8 cellular contexts compared by ENCODE assay signal in the genomic region with DNA sequence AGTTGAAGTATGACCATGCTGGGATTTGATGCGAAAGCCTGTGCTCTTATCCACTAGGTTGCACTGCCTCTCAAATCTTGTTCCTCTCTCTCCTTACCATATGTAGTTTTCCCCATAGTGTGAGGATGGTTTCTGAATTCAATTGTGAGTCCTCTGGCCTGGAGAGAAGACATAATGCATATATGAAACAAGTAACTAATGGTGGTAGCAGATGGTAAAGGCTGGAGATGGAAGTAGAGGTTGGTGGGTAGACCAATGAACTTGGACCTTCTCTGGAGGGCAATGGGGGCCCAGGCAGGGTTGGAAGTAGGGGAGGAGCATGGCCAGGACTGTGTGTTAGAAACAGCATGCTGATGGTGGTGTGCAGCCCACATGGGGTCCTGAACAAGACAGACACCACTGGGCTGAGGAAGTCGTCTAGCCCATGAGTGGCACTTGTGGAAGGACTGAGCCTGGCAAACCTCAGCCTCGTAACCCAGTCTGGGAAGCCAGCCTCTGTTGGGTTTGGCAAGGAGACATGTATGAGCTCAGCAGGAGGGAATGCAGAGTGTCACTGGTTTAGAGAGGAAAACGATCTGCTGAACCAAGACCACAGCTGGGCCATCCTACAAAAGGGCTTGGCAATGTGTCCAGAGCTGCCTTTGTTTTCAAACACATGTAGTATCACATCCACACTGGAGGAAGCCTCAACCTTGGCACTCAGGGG. TPM values are rescaled to one million over a fixed set of nuclear protein-coding genes. Genes with fewer than 3 reads are reported as not detected.
DNase-seq lines count a peak whose midpoint lies in the region; ATAC-seq and TF ChIP-seq lines count a peak whose summit lies in the region.

No MANE protein-coding gene starts in this region.

- H3K23ac ChIP-seq in IMR-90 (ENCODE audit: low read depth, low read length) = peak overlapping the region; percentile 66; the same call in 1 of the 2 replicates

- TF ChIP-seq RAD21 in IMR-90 (IDR thresholded peaks at IDR 0.05; ENCODE audit: low read length) = peak; percentile 18; the same call in 1 of the 2 replicates

- peak overlapping the region; percentile 88 for H4K5ac ChIP-seq in IMR-90 (ENCODE audit: low read depth, low read length)

- TF ChIP-seq POLR2A in IMR-90 (IDR thresholded peaks at IDR 0.05; ENCODE audit: low read depth, low read length) = 0 out of 2 replicates have a peak, but pooled peaks have one; percentile 20

- peaks cover 76% of the 10 kb centered on the region for H3K4me1 Mint-ChIP-seq in chondrocyte (ENCODE audit: low read depth)
- no peaks in the 10 kb centered on the region for H3K4me1 Mint-ChIP-seq in activated T-helper 1 cell treated with anti-CD3 and anti-CD28 coated beads, Interleukin-12 subunit alpha, Interleukin-12 subunit beta, Interleukin-2, Interleukin-4 antibody, amounts not matched to agents 30 ng/mL and 10 ng/mL and 1 ng/mL, durations not matched to agents 14 hours and 24 hours and 36 hours (ENCODE audit: low read depth)

- peaks cover 17% of the 10 kb centered on the region for H3K9me3 Mint-ChIP-seq in chondrocyte (ENCODE audit: low read depth)
- no peaks in the 10 kb centered on the region for H3K9me3 Mint-ChIP-seq in activated T-helper 1 cell treated with anti-CD3 and anti-CD28 coated beads, Interleukin-12 subunit alpha, Interleukin-12 subunit beta, Interleukin-2, Interleukin-4 antibody, amounts not matched to agents 30 ng/mL and 10 ng/mL and 1 ng/mL, durations not matched to agents 14 hours and 24 hours and 36 hours

- no peak overlapping the region for H3K4me3 ChIP-seq in IMR-90 (ENCODE audit: insufficient read depth, low read depth, low read length)
- H3K4me3 ChIP-seq in subcutaneous abdominal adipose tissue (ENCODE audit: low read depth in 1 of 5, low read length in 5 of 5) = peak overlapping the region in 1 of 5 donors; percentile 15
- H3K4me3 ChIP-seq in effector memory CD4-positive, alpha-beta T cell (ENCODE audit: insufficient read depth, low read depth, low read length, poor library complexity, severe bottlenecking) = no peak overlapping the region

- peaks cover 5% of the 10 kb centered on the region; the same call in 1 of the 2 replicates for H3K9me3 ChIP-seq in IMR-90 (ENCODE audit: control insufficient read depth, insufficient read depth, low read length)
- peaks cover 0 to 7% (median 3%) of the 10 kb centered on the region in 5 donors for H3K9me3 ChIP-seq in subcutaneous abdominal adipose tissue (ENCODE audit: control insufficient read depth in 5 of 5, low read length in 5 of 5)
- H3K9me3 ChIP-seq in effector memory CD4-positive, alpha-beta T cell (ENCODE audit: control insufficient read depth, low read length) = no peaks in the 10 kb centered on the region

- peak overlapping the region; percentile 87 for H3K27ac Mint-ChIP-seq in chondrocyte (ENCODE audit: unreplicated experiment)
- H3K27ac Mint-ChIP-seq in activated T-helper 1 cell treated with anti-CD3 and anti-CD28 coated beads, Interleukin-12 subunit alpha, Interleukin-12 subunit beta, Interleukin-2, Interleukin-4 antibody, amounts not matched to agents 30 ng/mL and 10 ng/mL and 1 ng/mL, durations not matched to agents 14 hours and 24 hours and 36 hours = no peak overlapping the region

- peak overlapping the region; percentile 62 for H2AFZ ChIP-seq in IMR-90 (replicated peaks; ENCODE audit: low read length, poor library complexity)

- H3K79me1 ChIP-seq in IMR-90 (ENCODE audit: low read depth in 1 of 2, low read length in 2 of 2) = no peaks in the 10 kb centered on the region

- H2BK15ac ChIP-seq in IMR-90 (ENCODE audit: low read depth, low read length) = peak overlapping the region; percentile 71; the same call in 2 of the 3 replicates

- peak overlapping the region; percentile 8 to 76; a peak in 2 of 4 replicates for H4K8ac ChIP-seq in IMR-90 (ENCODE audit: low read depth in 2 of 2, low read length in 2 of 2)

- peak overlapping the region; percentile 87 for H2BK5ac ChIP-seq in IMR-90 (ENCODE audit: low read depth, low read length, poor library complexity, severe bottlenecking)

- H3K27me3 ChIP-seq in IMR-90 (ENCODE audit: control insufficient read depth, insufficient read depth, low read length) = no peaks in the 10 kb centered on the region
- no peaks in the 10 kb centered on the region for H3K27me3 ChIP-seq in subcutaneous abdominal adipose tissue (ENCODE audit: control insufficient read depth in 5 of 5, insufficient read depth in 4 of 5, low read length in 5 of 5)
- H3K27me3 ChIP-seq in effector memory CD4-positive, alpha-beta T cell (replicated peaks; ENCODE audit: control insufficient read depth, insufficient read depth, low read length, poor library complexity, severe bottlenecking) = no peaks in the 10 kb centered on the region

- no peak for TF ChIP-seq CTCF in IMR-90 (conservative IDR thresholded peaks at IDR 0.05; ENCODE audit: low read depth, low read length)
- TF ChIP-seq CTCF in chondrocyte (IDR thresholded peaks at IDR 0.05) = peak; percentile 12

- POLR2A ChIA-PET in IMR-90 (lab: Charles Lee; ENCODE audit: unreplicated experiment) = interaction anchor here (1.1 kb wide), 1 partner anchor 18 kb away, joined by 3 read pairs; the partner anchor contains the start of gene LMCD1

- H4K91ac ChIP-seq in IMR-90 (ENCODE audit: insufficient read depth, low read depth, low read length) = peak overlapping the region; percentile 88

- H2AK9ac ChIP-seq in IMR-90 (replicated peaks; ENCODE audit: low read depth, low read length, poor library complexity) = peak overlapping the region; percentile 63

- peak overlapping the region; percentile 25; the same call in 1 of the 2 replicates for H3K56ac ChIP-seq in IMR-90 (ENCODE audit: extremely low read depth, insufficient read depth, low read length)

- intact Hi-C loops in IMR-90 (cut with micrococcal nuclease) (loop anchor here (1.0 kb wide), 2 partner anchors 25 to 39 kb away; no protein-coding TSS in a partner anchor), left colon (cut with DNase I, micrococcal nuclease) (no loop called here)
- intact Hi-C loops in activated T-helper 1 cell treated with anti-CD3 and anti-CD28 coated beads, Interleukin-12 subunit alpha, Interleukin-12 subunit beta, Interleukin-2, Interleukin-4 antibody, amounts not matched to agents 30 ng/mL and 10 ng/mL and 1 ng/mL, durations not matched to agents 14 hours and 24 hours and 36 hours (cut with micrococcal nuclease) = no loop called here

- H4K20me1 ChIP-seq in IMR-90 (ENCODE audit: insufficient read depth, low read length) = no peaks in the 10 kb centered on the region

- H3K14ac ChIP-seq in IMR-90 (replicated peaks; ENCODE audit: low read depth, low read length) = peak overlapping the region; percentile 76

- in situ Hi-C loops in IMR-90 (cut with MboI; ENCODE audit: low sequenced_read_pairs) = no loop called here

- peak overlapping the region; percentile 94 for H2AK5ac ChIP-seq in IMR-90 (ENCODE audit: low read depth, low read length)

- peak overlapping the region; percentile 92 for H3K4ac ChIP-seq in IMR-90 (ENCODE audit: low read depth, low read length)

- CTCF ChIA-PET in IMR-90 (lab: Yijun Ruan, JAX) = interaction anchor here (0.7 to 1.3 kb wide), 3 partner anchors 9 to 18 kb away, joined by 3 to 7 read pairs (median 4); partner anchors contain the start of gene LMCD1

- ATAC-seq in IMR-90 (ENCODE audit: low read depth) = peak; percentile 92
- peak; percentile 32 for ATAC-seq in left colon

- no peaks in the 10 kb centered on the region for H3K27me3 Mint-ChIP-seq in chondrocyte (ENCODE audit: low read depth)
- peaks cover 3% of the 10 kb centered on the region for H3K27me3 Mint-ChIP-seq in activated T-helper 1 cell treated with anti-CD3 and anti-CD28 coated beads, Interleukin-12 subunit alpha, Interleukin-12 subunit beta, Interleukin-2, Interleukin-4 antibody, amounts not matched to agents 30 ng/mL and 10 ng/mL and 1 ng/mL, durations not matched to agents 14 hours and 24 hours and 36 hours (ENCODE audit: insufficient read depth)

- peak overlapping the region; percentile 94 for H2BK20ac ChIP-seq in IMR-90 (ENCODE audit: low read depth, low read length)

- H3K36me3 ChIP-seq in IMR-90 (ENCODE audit: control insufficient read depth, insufficient read depth, low read length) = no peaks in the 10 kb centered on the region
- H3K36me3 ChIP-seq in subcutaneous abdominal adipose tissue (ENCODE audit: control insufficient read depth in 5 of 5, insufficient read depth in 5 of 5, low read length in 5 of 5) = no peaks in the 10 kb centered on the region
- no peaks in the 10 kb centered on the region for H3K36me3 ChIP-seq in effector memory CD4-positive, alpha-beta T cell (ENCODE audit: control insufficient read depth, insufficient read depth, low read length)

- BruUV-seq in IMR-90 (replicated peaks; lab: Mats Ljungman, UMichigan) = no TSS peak

- 0% methylated on average over 1 of the region's 4 CpGs; no CpG with 5 or more reads in 1 of the 2 experiments for WGBS in IMR-90 (ENCODE audit: extremely low coverage in 2 of 2, insufficient read length in 1 of 2), 2 experiments

- H3K36me3 Mint-ChIP-seq in chondrocyte (ENCODE audit: low read depth) = peaks cover 6% of the 10 kb centered on the region
- no peaks in the 10 kb centered on the region for H3K36me3 Mint-ChIP-seq in activated T-helper 1 cell treated with anti-CD3 and anti-CD28 coated beads, Interleukin-12 subunit alpha, Interleukin-12 subunit beta, Interleukin-2, Interleukin-4 antibody, amounts not matched to agents 30 ng/mL and 10 ng/mL and 1 ng/mL, durations not matched to agents 14 hours and 24 hours and 36 hours (ENCODE audit: low read depth)

- H3K18ac ChIP-seq in IMR-90 (ENCODE audit: low read depth, low read length) = peak overlapping the region; percentile 73

- no peak overlapping the region for H3K4me3 Mint-ChIP-seq in chondrocyte (ENCODE audit: unreplicated experiment)
- no peak overlapping the region for H3K4me3 Mint-ChIP-seq in activated T-helper 1 cell treated with anti-CD3 and anti-CD28 coated beads, Interleukin-12 subunit alpha, Interleukin-12 subunit beta, Interleukin-2, Interleukin-4 antibody, amounts not matched to agents 30 ng/mL and 10 ng/mL and 1 ng/mL, durations not matched to agents 14 hours and 24 hours and 36 hours

- H3K27ac ChIP-seq in IMR-90 (ENCODE audit: insufficient read depth, low read length) = peak overlapping the region; percentile 79
- peak overlapping the region; percentile 45 for H3K27ac ChIP-seq in subcutaneous abdominal adipose tissue (ENCODE audit: low read depth, low read length)
- H3K27ac ChIP-seq in effector memory CD4-positive, alpha-beta T cell (ENCODE audit: insufficient read depth, low read length, poor library complexity, severe bottlenecking) = no peak overlapping the region

- H3K4me1 ChIP-seq in IMR-90 (ENCODE audit: control insufficient read depth, insufficient read depth, low read length) (peaks cover 14% of the 10 kb centered on the region), subcutaneous abdominal adipose tissue (ENCODE audit: control insufficient read depth in 5 of 5, insufficient read depth in 5 of 5, low read length in 5 of 5) (peaks cover 0 to 28% (median 18%) of the 10 kb centered on the region in 5 donors)
- no peaks in the 10 kb centered on the region for H3K4me1 ChIP-seq in effector memory CD4-positive, alpha-beta T cell (ENCODE audit: control insufficient read depth, insufficient read depth, low read length, poor library complexity, severe bottlenecking)

- H2BK120ac ChIP-seq in IMR-90 (ENCODE audit: low read depth, low read length) = peak overlapping the region; percentile 88

- dilution Hi-C loops in IMR-90 (cut with HindIII; ENCODE audit: low sequenced_read_pairs, unreplicated experiment) = no loop called here

- peak overlapping the region; percentile 36; the same call in 1 of the 2 replicates for H3K4me2 ChIP-seq in IMR-90 (ENCODE audit: low read depth, low read length)

- peaks cover 4% of the 10 kb centered on the region for H3K9me1 ChIP-seq in IMR-90 (ENCODE audit: insufficient read depth, low read length)

- DNase-seq in IMR-90 = peak; percentile 97
- peak; percentile 89 for DNase-seq in chondrocyte (ENCODE audit: low spot score)
- peak; percentile 30 to 31 for DNase-seq in left colon
- DNase-seq in activated T-helper 1 cell treated with anti-CD3 and anti-CD28 coated beads, Interleukin-12 subunit alpha, Interleukin-12 subunit beta, Interleukin-2, Interleukin-4 antibody, amounts not matched to agents 30 ng/mL and 10 ng/mL and 1 ng/mL, durations not matched to agents 14 hours and 24 hours and 36 hours (ENCODE audit: low spot score) = no peak
- DNase-seq in SIG-M5 treated with dmso at 0.1 percent for 504 hours (lab: John Stamatoyannopoulos, UW; ENCODE audit: unreplicated experiment) = no peak
- DNase-seq in effector memory CD4-positive, alpha-beta T cell = no peak
- no peak for DNase-seq in NCI-H748 (lab: John Stamatoyannopoulos, UW; ENCODE audit: unreplicated experiment)

- H3K9ac ChIP-seq in IMR-90 (ENCODE audit: low read depth, low read length) (no peak overlapping the region), subcutaneous abdominal adipose tissue (ENCODE audit: low read length in 5 of 5) (peak overlapping the region in 1 of 5 donors; percentile 40)

RNA-seq across cellular contexts. Expression of gene LMCD1, which starts 18.5 kb away (rescaled TPM):
- 33.6 and 50.0 TPM in 2 replicates for total RNA-seq in IMR-90 (2012; rRNA removed)
- polyA plus RNA-seq in IMR-90 (2012; rRNA removed) = 43.1 and 53.8 TPM in 2 replicates
- polyA plus RNA-seq in IMR-90 (2012; cell fraction: cytosol; rRNA removed) = 47.4 and 70.5 TPM in 2 replicates
- 28.7 and 43.9 TPM in 2 replicates for polyA plus RNA-seq in IMR-90 (2012; cell fraction: nucleus; rRNA removed; ENCODE audit: low replicate concordance)
- 260 to 268 TPM (median 263 TPM) in 3 replicates for total RNA-seq in chondrocyte
- total RNA-seq in left colon = 1 to 10 TPM; 5.8 to 7.1 TPM
- 0.52 and 0.83 TPM in 2 replicates for total RNA-seq in activated T-helper 1 cell treated with anti-CD3 and anti-CD28 coated beads, Interleukin-12 subunit alpha, Interleukin-12 subunit beta, Interleukin-2, Interleukin-4 antibody, amounts not matched to agents 30 ng/mL and 10 ng/mL and 1 ng/mL, durations not matched to agents 14 hours and 24 hours and 36 hours

Comparison
In these comparisons a context has a peak if more than half of its experiments do, and no peak if none do; other contexts are left out.
1. DNase-seq: peak in IMR-90 (single experiment), chondrocyte (single experiment) and left colon (2 of 2); none in activated T-helper 1 cell treated with anti-CD3 and anti-CD28 coated beads, Interleukin-12 subunit alpha, Interleukin-12 subunit beta, Interleukin-2, Interleukin-4 antibody, amounts not matched to agents 30 ng/mL and 10 ng/mL and 1 ng/mL, durations not matched to agents 14 hours and 24 hours and 36 hours (single experiment), SIG-M5 treated with dmso at 0.1 percent for 504 hours (single experiment), effector memory CD4-positive, alpha-beta T cell (0 of 3) and NCI-H748 (single experiment).